In the genomic region with DNA sequence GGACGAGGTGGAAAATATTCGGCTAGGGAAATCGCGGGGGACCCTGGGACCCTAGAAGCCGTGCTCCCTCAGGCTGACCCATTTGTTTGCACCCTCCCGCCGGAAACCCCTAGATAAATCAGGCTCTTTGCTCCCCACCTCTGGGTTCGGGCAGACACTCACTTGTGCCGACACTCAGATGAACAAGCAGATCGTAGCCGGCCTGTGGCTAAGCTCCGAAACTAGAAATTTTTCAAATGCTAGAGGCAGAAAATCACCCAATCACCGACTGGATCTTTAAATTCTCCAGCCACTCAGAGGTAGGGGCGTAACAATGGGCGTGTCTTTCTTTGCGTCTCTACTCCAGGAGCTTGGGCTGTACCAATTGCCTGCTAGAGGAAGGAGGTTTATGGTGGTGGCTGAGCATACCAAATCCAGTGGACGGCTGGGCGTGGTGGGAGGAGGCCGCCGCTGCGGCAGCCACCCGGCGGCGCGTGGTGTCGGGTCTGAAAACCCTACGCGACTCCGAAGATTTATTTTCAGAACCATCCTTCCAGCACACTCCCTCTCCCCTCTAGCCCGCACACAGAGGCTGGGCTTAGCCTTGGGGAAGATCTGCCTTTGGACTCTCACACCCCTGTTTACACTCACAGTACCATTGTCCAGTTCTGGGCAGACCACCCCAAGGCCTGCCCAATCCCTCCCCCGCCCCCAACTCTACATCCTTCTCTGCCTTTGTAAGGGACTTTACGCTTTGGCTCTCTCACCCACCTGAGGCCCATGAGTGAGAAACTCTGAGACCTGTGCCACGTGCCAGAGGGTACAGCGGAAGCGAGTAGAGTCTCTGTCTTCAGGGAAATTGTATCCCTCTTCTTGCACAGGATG, we compare ENCODE assay signal across 8 cellular contexts. TPM values are rescaled to one million over a fixed set of nuclear protein-coding genes. Genes with fewer than 3 reads are reported as not detected.
A peak's percentile ranks its signal among the peaks of the same experiment; 100 is the strongest.
DNase-seq lines count a peak whose midpoint lies in the region; ATAC-seq and TF ChIP-seq lines count a peak whose summit lies in the region.

A gene with protein sequence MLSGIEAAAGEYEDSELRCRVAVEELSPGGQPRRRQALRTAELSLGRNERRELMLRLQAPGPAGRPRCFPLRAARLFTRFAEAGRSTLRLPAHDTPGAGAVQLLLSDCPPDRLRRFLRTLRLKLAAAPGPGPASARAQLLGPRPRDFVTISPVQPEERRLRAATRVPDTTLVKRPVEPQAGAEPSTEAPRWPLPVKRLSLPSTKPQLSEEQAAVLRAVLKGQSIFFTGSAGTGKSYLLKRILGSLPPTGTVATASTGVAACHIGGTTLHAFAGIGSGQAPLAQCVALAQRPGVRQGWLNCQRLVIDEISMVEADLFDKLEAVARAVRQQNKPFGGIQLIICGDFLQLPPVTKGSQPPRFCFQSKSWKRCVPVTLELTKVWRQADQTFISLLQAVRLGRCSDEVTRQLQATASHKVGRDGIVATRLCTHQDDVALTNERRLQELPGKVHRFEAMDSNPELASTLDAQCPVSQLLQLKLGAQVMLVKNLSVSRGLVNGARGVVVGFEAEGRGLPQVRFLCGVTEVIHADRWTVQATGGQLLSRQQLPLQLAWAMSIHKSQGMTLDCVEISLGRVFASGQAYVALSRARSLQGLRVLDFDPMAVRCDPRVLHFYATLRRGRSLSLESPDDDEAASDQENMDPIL (minus strand): TSS at position 217 of the 864 bp plus-strand sequence. CDS start 1,312 bp downstream, outside the sequence.

- H3K36me3 Mint-ChIP-seq in activated CD4-positive, alpha-beta T cell treated with anti-CD3 and anti-CD28 coated beads, Interleukin-2, amount 10 ng/mL, durations not matched to agents 24 days and 14 days (ENCODE audit: low read depth), result peaks cover 12% of the 10 kb centered on the region

- H3K27ac ChIP-seq in C4-2B (peak within 1 kb of the TSS; percentile 80), coronary artery (peak within 1 kb of the TSS; percentile 46 to 83)

- H3K9me3 Mint-ChIP-seq in activated CD4-positive, alpha-beta T cell treated with anti-CD3 and anti-CD28 coated beads, Interleukin-2, amount 10 ng/mL, durations not matched to agents 24 days and 14 days, result no peaks in the 10 kb centered on the region

- ATAC-seq in GM19372 (IDR thresholded peaks at IDR 0.05; ENCODE audit: low read depth, unreplicated experiment) (peak; percentile 71), HG03521 (IDR thresholded peaks at IDR 0.05; ENCODE audit: unreplicated experiment) (peak; percentile 84), left colon (peak; percentile 99)

- no peaks in the 10 kb centered on the region for H3K27me3 Mint-ChIP-seq in activated CD4-positive, alpha-beta T cell treated with anti-CD3 and anti-CD28 coated beads, Interleukin-2, amount 10 ng/mL, durations not matched to agents 24 days and 14 days

- DNase-seq in NCI-H69 (lab: John Stamatoyannopoulos, UW), result peak; percentile 100
- peak; percentile 98 for DNase-seq in activated CD4-positive, alpha-beta T cell treated with anti-CD3 and anti-CD28 coated beads, Interleukin-2, amount 10 ng/mL, durations not matched to agents 24 days and 14 days
- DNase-seq in coronary artery (ENCODE audit: low spot score), result peak; percentile 95
- DNase-seq in left colon, result peak; percentile 90 to 95
- peak; percentile 91 for DNase-seq in stimulated activated CD4-positive, alpha-beta T cell treated with anti-CD3 and anti-CD28 coated beads, Interleukin-1b, Interleukin-23, amount 100 ng/mL, for 48 hours

- peaks cover 37% of the 10 kb centered on the region for H3K4me1 Mint-ChIP-seq in activated CD4-positive, alpha-beta T cell treated with anti-CD3 and anti-CD28 coated beads, Interleukin-2, amount 10 ng/mL, durations not matched to agents 24 days and 14 days

- TF ChIP-seq CTCF in C4-2B (conservative IDR thresholded peaks at IDR 0.05) (no peak), coronary artery (IDR thresholded peaks at IDR 0.05) (no peak)

- H3K4me3 ChIP-seq in coronary artery, result peak within 1 kb of the TSS; percentile 75

- H3K27ac Mint-ChIP-seq in activated CD4-positive, alpha-beta T cell treated with anti-CD3 and anti-CD28 coated beads, Interleukin-2, amount 10 ng/mL, durations not matched to agents 24 days and 14 days, result peak within 1 kb of the TSS; percentile 93

- intact Hi-C loops in activated CD4-positive, alpha-beta T cell treated with anti-CD3 and anti-CD28 coated beads, Interleukin-2, amount 10 ng/mL, durations not matched to agents 24 days and 14 days (cut with micrococcal nuclease), result loop anchor here (1.0 to 10.0 kb wide), 4 partner anchors 10 to 469 kb away; a partner anchor contains a TSS
- intact Hi-C loops in left colon (cut with DNase I, micrococcal nuclease), result no loop called here

- H3K4me3 Mint-ChIP-seq in activated CD4-positive, alpha-beta T cell treated with anti-CD3 and anti-CD28 coated beads, Interleukin-2, amount 10 ng/mL, durations not matched to agents 24 days and 14 days, result peak within 1 kb of the TSS; percentile 92

RNA-seq across cellular contexts. Expression of the gene that starts here (rescaled TPM):
- 20.9 and 22.6 TPM in 2 replicates for total RNA-seq in activated CD4-positive, alpha-beta T cell treated with anti-CD3 and anti-CD28 coated beads, Interleukin-2, amount 10 ng/mL, durations not matched to agents 24 days and 14 days
- 1 to 10 TPM; 2.2 to 6.0 TPM for total RNA-seq in left colon

Comparison
In these comparisons a context has a peak if more than half of its experiments do, and no peak if none do; other contexts are left out.
1. Peak in every context shown above with its lines: DNase-seq, ATAC-seq, H3K4me3 ChIP-seq and H3K27ac ChIP-seq.